Comparison of ENCODE assay signal across 8 cellular contexts in genomic region chr22:46578824-46579561, GRCh38. TPM values are rescaled to one million over a fixed set of nuclear protein-coding genes. Genes with fewer than 3 reads are reported as not detected.
DNase-seq lines count a peak whose midpoint lies in the region; ATAC-seq and TF ChIP-seq lines count a peak whose summit lies in the region.

No MANE protein-coding gene starts in this region.

- H4K20me1 ChIP-seq in mammary epithelial cell (ENCODE audit: insufficient read depth, low read length), result no peaks in the 10 kb centered on the region

- H3K27me3 ChIP-seq in mammary epithelial cell (ENCODE audit: insufficient read depth, low read length) (no peaks in the 10 kb centered on the region), lower lobe of right lung (ENCODE audit: low read depth) (no peaks in the 10 kb centered on the region), transverse colon (no peaks in the 10 kb centered on the region)

- CTCF ChIA-PET in activated CD8-positive, alpha-beta memory T cell treated with anti-CD3 and anti-CD28 coated beads, Interleukin-2, amount 10 ng/mL, durations not matched to agents 7 days and 5 days (lab: Charles Lee), result no interaction called here
- CTCF ChIA-PET in mammary epithelial cell (lab: Charles Lee; ENCODE audit: low non-redundant PET), result no interaction called here

- H3K9me3 Mint-ChIP-seq in activated CD8-positive, alpha-beta memory T cell treated with anti-CD3 and anti-CD28 coated beads, Interleukin-2, amount 10 ng/mL, durations not matched to agents 7 days and 5 days (ENCODE audit: low read depth), result no peaks in the 10 kb centered on the region

- WGBS in mammary epithelial cell (ENCODE audit: low coverage, missing lambda C conversion rate), result 39% methylated on average over 12 of the region's 15 CpGs
- 35 to 56% methylated on average over 7 to 12 of the region's 15 CpGs for WGBS in transverse colon (ENCODE audit: low coverage in 1 of 2), 2 donors

- no peak for TF ChIP-seq EP300 in transverse colon (IDR thresholded peaks at IDR 0.05; ENCODE audit: low read depth)

- peaks cover 2% of the 10 kb centered on the region for H3K27me3 Mint-ChIP-seq in activated CD8-positive, alpha-beta memory T cell treated with anti-CD3 and anti-CD28 coated beads, Interleukin-2, amount 10 ng/mL, durations not matched to agents 7 days and 5 days

- H3K4me3 ChIP-seq in mammary epithelial cell (replicated peaks in 1 of 3; ENCODE audit: insufficient read depth in 1 of 3, low read depth in 2 of 3, low read length in 3 of 3) (peak overlapping the region in 1 of 3 experiments; percentile 17), lower lobe of right lung (peak overlapping the region; percentile 81), transverse colon (peak overlapping the region in 3 of 4 donors; percentile 48 to 80 (median 76))

- TF ChIP-seq CTCF in mammary epithelial cell (conservative IDR thresholded peaks at IDR 0.05 in 1 of 2, IDR thresholded peaks at IDR 0.05 in 1 of 2; ENCODE audit: extremely low read depth in 1 of 2, insufficient read depth in 1 of 2, low read depth in 1 of 2, low read length in 2 of 2), result no peak
- no peak for TF ChIP-seq CTCF in lower lobe of right lung (IDR thresholded peaks at IDR 0.05)
- TF ChIP-seq CTCF in transverse colon (IDR thresholded peaks at IDR 0.05), result no peak

- intact Hi-C loops in mammary epithelial cell (cut with micrococcal nuclease), result loop anchor here (5.0 kb wide), 1 partner anchor 78 kb away; no protein-coding TSS in a partner anchor
- intact Hi-C loops in lower lobe of right lung (cut with DNase I), result no loop called here
- intact Hi-C loops in transverse colon (cut with DNase I; ENCODE audit: low total_unique reads), result no loop called here

- H3K27ac ChIP-seq in mammary epithelial cell (ENCODE audit: insufficient read depth, low read depth, low read length) (no peak overlapping the region), lower lobe of right lung (peak overlapping the region; percentile 74), transverse colon (peak overlapping the region; percentile 82 to 91 (median 89))

- H3K4me1 Mint-ChIP-seq in activated CD8-positive, alpha-beta memory T cell treated with anti-CD3 and anti-CD28 coated beads, Interleukin-2, amount 10 ng/mL, durations not matched to agents 7 days and 5 days, result peaks cover 43% of the 10 kb centered on the region

- no peak for DNase-seq in activated CD8-positive, alpha-beta memory T cell treated with anti-CD3 and anti-CD28 coated beads, Interleukin-2, amount 10 ng/mL, durations not matched to agents 7 days and 5 days
- no peak for DNase-seq in activated CD8-positive, alpha-beta memory T cell treated with anti-CD3 and anti-CD28 coated beads, Interleukin-2, amount 50 U/mL, for 48 hours
- DNase-seq in mammary epithelial cell, result no peak
- DNase-seq in lower lobe of right lung, result peak; percentile 63
- peak; percentile 60 for DNase-seq in transverse colon
- DNase-seq in UCSD-AML1 (lab: John Stamatoyannopoulos, UW; ENCODE audit: unreplicated experiment), result no peak
- DNase-seq in NCI-H1694 (lab: John Stamatoyannopoulos, UW), result no peak
- DNase-seq in NCI-H1930 (lab: John Stamatoyannopoulos, UW), result no peak

- no peak overlapping the region for H3K9ac ChIP-seq in mammary epithelial cell (ENCODE audit: insufficient read depth, low read length)

- H3K79me2 ChIP-seq in mammary epithelial cell (ENCODE audit: insufficient read depth, low read length), result peaks cover 41% of the 10 kb centered on the region

- ATAC-seq in activated CD8-positive, alpha-beta memory T cell treated with anti-CD3 and anti-CD28 coated beads, Interleukin-2, amount 10 ng/mL, durations not matched to agents 7 days and 5 days, result no peak
- ATAC-seq in lower lobe of right lung, result peak; percentile 33 to 38

- BruUV-seq in mammary epithelial cell (replicated peaks; lab: Mats Ljungman, UMichigan), result no TSS peak

- peak overlapping the region; percentile 98 for H3K4me2 ChIP-seq in mammary epithelial cell (ENCODE audit: insufficient read depth, low read depth, low read length)

- dilution Hi-C loops in mammary epithelial cell (cut with HindIII; ENCODE audit: low sequenced_read_pairs), result no loop called here

- peak overlapping the region; percentile 15 for H3K27ac Mint-ChIP-seq in activated CD8-positive, alpha-beta memory T cell treated with anti-CD3 and anti-CD28 coated beads, Interleukin-2, amount 10 ng/mL, durations not matched to agents 7 days and 5 days

- H3K36me3 Mint-ChIP-seq in activated CD8-positive, alpha-beta memory T cell treated with anti-CD3 and anti-CD28 coated beads, Interleukin-2, amount 10 ng/mL, durations not matched to agents 7 days and 5 days, result no peaks in the 10 kb centered on the region

- peaks cover 48% of the 10 kb centered on the region for H3K4me1 ChIP-seq in mammary epithelial cell (ENCODE audit: insufficient read depth, low read length)
- peaks cover 78% of the 10 kb centered on the region for H3K4me1 ChIP-seq in lower lobe of right lung
- peaks cover 46 to 85% (median 82%) of the 10 kb centered on the region in 4 donors for H3K4me1 ChIP-seq in transverse colon

- H3K36me3 ChIP-seq in mammary epithelial cell (ENCODE audit: insufficient read depth, low read length) (no peaks in the 10 kb centered on the region), lower lobe of right lung (no peaks in the 10 kb centered on the region), transverse colon (no peaks in the 10 kb centered on the region)

- H3K9me3 ChIP-seq in mammary epithelial cell (replicated peaks; ENCODE audit: insufficient read depth, low read length) (no peaks in the 10 kb centered on the region), lower lobe of right lung (no peaks in the 10 kb centered on the region), transverse colon (no peaks in the 10 kb centered on the region)

- H2AFZ ChIP-seq in mammary epithelial cell (ENCODE audit: low read depth, low read length), result no peak overlapping the region

- TF ChIP-seq POLR2A in transverse colon (IDR thresholded peaks at IDR 0.05), result peak; percentile 26

- in situ Hi-C loops in mammary epithelial cell (cut with MboI; ENCODE audit: low sequenced_read_pairs in 2 of 2) (loop anchor here in 1 of 2 donors (10.0 kb wide), 1 partner anchor 176 kb away; no protein-coding TSS in a partner anchor), transverse colon (cut with MboI; ENCODE audit: low pct_ligation_motif_present in 1 of 4, low pct_unique_long_range_greater_than_20kb in 1 of 4, low sequenced_read_pairs in 3 of 4) (no loop called here)

- H3K4me3 Mint-ChIP-seq in activated CD8-positive, alpha-beta memory T cell treated with anti-CD3 and anti-CD28 coated beads, Interleukin-2, amount 10 ng/mL, durations not matched to agents 7 days and 5 days, result peak overlapping the region; percentile 83

RNA-seq across cellular contexts. Expression of gene GRAMD4, which starts 41.2 kb away (rescaled TPM):
- 10 to 100 TPM; 35.4 to 44.6 TPM for total RNA-seq in activated CD8-positive, alpha-beta memory T cell treated with anti-CD3 and anti-CD28 coated beads, Interleukin-2, amount 10 ng/mL, durations not matched to agents 7 days and 5 days
- total RNA-seq in mammary epithelial cell (10 to 100 TPM; 19.2 to 58.8 TPM), lower lobe of right lung (58.1 TPM), transverse colon (100 to 1,000 TPM; 146 to 981 (median 258) TPM)
- 17.7 TPM for polyA plus RNA-seq in mammary epithelial cell
- 3.0 TPM for polyA minus RNA-seq in mammary epithelial cell

RNA-seq across cellular contexts. Expression of gene CELSR1, which starts 41.6 kb away (rescaled TPM):
- under 1 TPM; 0.06 to 0.12 TPM for total RNA-seq in activated CD8-positive, alpha-beta memory T cell treated with anti-CD3 and anti-CD28 coated beads, Interleukin-2, amount 10 ng/mL, durations not matched to agents 7 days and 5 days
- 10 to 100 TPM; 66.6 to 69.5 TPM for total RNA-seq in mammary epithelial cell
- 33.4 TPM for polyA plus RNA-seq in mammary epithelial cell
- polyA minus RNA-seq in mammary epithelial cell, result 52.9 TPM
- total RNA-seq in lower lobe of right lung, result 51.8 TPM
- total RNA-seq in transverse colon, result 1 to 10 TPM in 2 of 4 donors, under 1 TPM in 2; 0.96 to 2.5 (median 1.4) TPM

Comparison
In these comparisons a context has a peak if more than half of its experiments do, and no peak if none do; other contexts are left out.
1. DNase-seq: peak in lower lobe of right lung (single experiment) and transverse colon (single experiment); none in activated CD8-positive, alpha-beta memory T cell treated with anti-CD3 and anti-CD28 coated beads, Interleukin-2, amount 10 ng/mL, durations not matched to agents 7 days and 5 days (single experiment), activated CD8-positive, alpha-beta memory T cell treated with anti-CD3 and anti-CD28 coated beads, Interleukin-2, amount 50 U/mL, for 48 hours (single experiment), mammary epithelial cell (single experiment), UCSD-AML1 (single experiment), NCI-H1694 (single experiment) and NCI-H1930 (0 of 2).
2. RNA of gene CELSR1, which starts 41.6 kb away (total RNA-seq): 66.6 to 69.5 TPM in mammary epithelial cell and 51.8 TPM in lower lobe of right lung (single experiment); 0.96 to 2.5 TPM in transverse colon and 0.06 to 0.12 TPM in activated CD8-positive, alpha-beta memory T cell treated with anti-CD3 and anti-CD28 coated beads, Interleukin-2, amount 10 ng/mL, durations not matched to agents 7 days and 5 days; every median in the first group is over 10 times any median in the second.